In genomic region chr2:60555066-60555793, GRCh38 we compare ENCODE assay signal across 8 cellular contexts. TPM values are rescaled to one million over a fixed set of nuclear protein-coding genes. Genes with fewer than 3 reads are reported as not detected.
DNase-seq lines count a peak whose midpoint lies in the region; TF ChIP-seq lines count a peak whose summit lies in the region.

No MANE protein-coding gene starts in this region.

- H3K9ac ChIP-seq in liver (ENCODE audit: low read depth in 1 of 2, low read length in 2 of 2) = peak overlapping the region in 1 of 2 donors; percentile 39

- no peaks in the 10 kb centered on the region for H3K9me3 Mint-ChIP-seq in HFFc6

- H3K9me3 ChIP-seq in liver (ENCODE audit: control insufficient read depth in 4 of 4, low read length in 3 of 4) = no peaks in the 10 kb centered on the region

- peaks cover 18% of the 10 kb centered on the region for H3K4me1 Mint-ChIP-seq in HFFc6 (ENCODE audit: low read depth)

- H3K27ac ChIP-seq in liver (ENCODE audit: low read depth in 1 of 2, low read length in 2 of 2) = no peak overlapping the region

- TF ChIP-seq RAD21 in liver (IDR thresholded peaks at IDR 0.05) = peak; percentile 39 to 49

- peak overlapping the region; percentile 90 for H3K4me3 Mint-ChIP-seq in HFFc6

- peaks cover 30 to 58% (median 42%) of the 10 kb centered on the region in 4 donors for H3K4me1 ChIP-seq in liver (ENCODE audit: control insufficient read depth in 4 of 4, insufficient read depth in 4 of 4, low read length in 3 of 4)

- H3K4me3 ChIP-seq in liver (ENCODE audit: low read depth in 1 of 3, low read length in 3 of 3) = peak overlapping the region in 2 of 3 donors; percentile 69 to 71

- 1% methylated on average over 43 of the region's 43 CpGs for WGBS in liver

- peak; percentile 81 for DNase-seq in activated effector memory CD4-positive, alpha-beta T cell treated with anti-CD3 and anti-CD28 coated beads, Interleukin-2, amount 50 U/mL, for 16 hours
- DNase-seq in activated effector memory CD4-positive, alpha-beta T cell treated with Interleukin-2 at 50 U/mL for 16 hours = no peak
- DNase-seq in HFFc6 (peak; percentile 70), MV-4-11 (lab: John Stamatoyannopoulos, UW) (peak; percentile 81), T-helper 9 cell (peak; percentile 27)
- peak; percentile 59 for DNase-seq in central memory CD4-positive, alpha-beta T cell
- DNase-seq in stimulated activated CD8-positive, alpha-beta memory T cell treated with anti-CD3 and anti-CD28 coated beads, Interleukin-12 subunit alpha, Interleukin-12 subunit beta, amount 100 ng/mL, for 4 hours (ENCODE audit: low read depth) = peak; percentile 32

- H3K36me3 ChIP-seq in liver (ENCODE audit: control insufficient read depth in 4 of 4, insufficient read depth in 3 of 4, low read depth in 1 of 4, low read length in 3 of 4) = no peaks in the 10 kb centered on the region

- no peaks in the 10 kb centered on the region for H3K36me3 Mint-ChIP-seq in HFFc6 (ENCODE audit: low read depth)

- TF ChIP-seq CTCF in HFFc6 (IDR thresholded peaks at IDR 0.05) (peak; percentile 57), liver (IDR thresholded peaks at IDR 0.05; ENCODE audit: low read depth, low read length, missing input control) (peak; percentile 4)

- H3K27me3 Mint-ChIP-seq in HFFc6 (ENCODE audit: insufficient read depth) = peaks cover 31% of the 10 kb centered on the region

- H3K27ac Mint-ChIP-seq in HFFc6 = no peak overlapping the region

- peaks cover 0 to 4% (median 0%) of the 10 kb centered on the region in 4 donors for H3K27me3 ChIP-seq in liver (ENCODE audit: control insufficient read depth in 4 of 4, insufficient read depth in 4 of 4, low read length in 3 of 4)

TF ChIP-seq in liver, 16 proteins besides CTCF, POLR2A, EP300 and RAD21:
- TF ChIP-seq TAF1 (conservative IDR thresholded peaks at IDR 0.05) (no peak), HNF4A (conservative IDR thresholded peaks at IDR 0.05) (no peak)

RNA-seq across cellular contexts. Expression of gene BCL11A, which starts 1.8 kb away (rescaled TPM):
- 1 to 10 TPM; 1.1 to 3.0 (median 1.9) TPM for total RNA-seq in HFFc6 (2021; fragmentation: NEBNext Ultra II Directional; extraction: Animal tissue kit (Norgen Biotek cat#: 25700))
- total RNA-seq in liver = 1 to 10 TPM in 1 of 2 donors, under 1 TPM in 1; 0.50 to 8.5 TPM
- under 1 TPM; 0.08 to 0.43 TPM for polyA plus RNA-seq in liver
